Comparison of ENCODE assay signal across 1 cellular context in genomic region chr16:88684569-88685155, GRCh38.
TF ChIP-seq lines count a peak whose summit lies in the region.

No MANE protein-coding gene starts in this region.

TF ChIP-seq in GM23338, 12 proteins besides CTCF, POLR2A, EP300 and RAD21:
- TF ChIP-seq ZNF114 (CRISPR knock-in tag; IDR thresholded peaks at IDR 0.05) = no peak
- TF ChIP-seq EZH2phosphoT487 (IDR thresholded peaks at IDR 0.05; ENCODE audit: unreplicated experiment) = no peak
- no peak for TF ChIP-seq CREB1 (CRISPR knock-in tag; IDR thresholded peaks at IDR 0.05; ENCODE audit: low read depth)
- TF ChIP-seq ETS1 (IDR thresholded peaks at IDR 0.05) = no peak
- TF ChIP-seq ZNF462 (CRISPR knock-in tag; IDR thresholded peaks at IDR 0.05) = no peak
